14 cellular contexts compared by ENCODE assay signal in genomic region chr10:115572740-115573455, GRCh38.
DNase-seq lines count a peak whose midpoint lies in the region; ATAC-seq, FAIRE-seq and TF ChIP-seq lines count a peak whose summit lies in the region.
"Had no signal": no experiment of that assay in that cellular context is flagged by ENCODE, and none has a peak within 500 bp of the region (broad histone marks: within the 10 kb centered on the region; RNA-seq: fewer than 3 reads in every experiment).

No MANE protein-coding gene starts in this region.

- H3K27me3 ChIP-seq in keratinocyte (ENCODE audit: control insufficient read depth, extremely low read depth, insufficient read depth, low read length) = no peaks in the 10 kb centered on the region
- no peaks in the 10 kb centered on the region for H3K27me3 ChIP-seq in CD4-positive, alpha-beta T cell (ENCODE audit: control insufficient read depth, insufficient read depth, low read length)
- H3K27me3 ChIP-seq: esophagus muscularis mucosa had no signal

- intact Hi-C loops in Calu3 (cut with micrococcal nuclease; ENCODE audit: unreplicated experiment) = no loop called here
- intact Hi-C loops in CD4-positive, alpha-beta T cell (cut with DNase I, micrococcal nuclease) = no loop called here

- POLR2A ChIA-PET in CD4-positive, alpha-beta T cell (lab: Charles Lee) = no interaction called here

- H3K36me3 ChIP-seq in keratinocyte (ENCODE audit: control insufficient read depth in 2 of 2, extremely low read depth in 1 of 2, insufficient read depth in 2 of 2, low read length in 2 of 2) = no peaks in the 10 kb centered on the region
- H3K36me3 ChIP-seq: esophagus muscularis mucosa had no signal

- dilution Hi-C loops in keratinocyte (cut with MboI; ENCODE audit: extremely low pct_ligation_motif_present, low sequenced_read_pairs) = no loop called here

- no peak overlapping the region for H3K27ac ChIP-seq in keratinocyte (ENCODE audit: control insufficient read depth, insufficient read depth, low read length)
- H3K27ac ChIP-seq in CD4-positive, alpha-beta T cell (ENCODE audit: low read depth, low read length) = no peak overlapping the region
- H3K27ac ChIP-seq: esophagus muscularis mucosa, skin epidermis had no signal

- no peak overlapping the region for H3K4me3 Mint-ChIP-seq in Calu3 (ENCODE audit: low read depth, unreplicated experiment)
- H3K4me3 Mint-ChIP-seq in CD4-positive, alpha-beta T cell = no peak overlapping the region
- H3K4me3 Mint-ChIP-seq in T-helper 2 cell treated with Interferon-gamma antibody and Interleukin-4, amounts not matched to agents 5 μg/mL and 100 μg/mL, for 36 hours = no peak overlapping the region
- H3K4me3 Mint-ChIP-seq in activated T-cell treated with anti-CD3 and anti-CD28 coated beads, Interleukin-2, amount 50 U/mL, for 24 hours = no peak overlapping the region
- H3K4me3 Mint-ChIP-seq: activated CD4-positive, alpha-beta T cell treated with anti-CD3 and anti-CD28 coated beads, Interleukin-2, amount 10 ng/mL, durations not matched to agents 24 days and 14 days had no signal

- H3K4me2 ChIP-seq in keratinocyte (ENCODE audit: control insufficient read depth, extremely low read depth, insufficient read depth, low read depth, low read length) = no peak overlapping the region

- H3K9me1 ChIP-seq in keratinocyte (ENCODE audit: control insufficient read depth, extremely low read depth, insufficient read depth, low read length) = no peaks in the 10 kb centered on the region

- H3K4me1 Mint-ChIP-seq in Calu3 (ENCODE audit: low read depth, unreplicated experiment) = no peaks in the 10 kb centered on the region
- H3K4me1 Mint-ChIP-seq in CD4-positive, alpha-beta T cell (ENCODE audit: low read depth) = no peaks in the 10 kb centered on the region
- no peaks in the 10 kb centered on the region for H3K4me1 Mint-ChIP-seq in T-helper 2 cell treated with Interferon-gamma antibody and Interleukin-4, amounts not matched to agents 5 μg/mL and 100 μg/mL, for 36 hours (ENCODE audit: low read depth)
- no peaks in the 10 kb centered on the region for H3K4me1 Mint-ChIP-seq in activated T-cell treated with anti-CD3 and anti-CD28 coated beads, Interleukin-2, amount 50 U/mL, for 24 hours (ENCODE audit: low read depth)
- H3K4me1 Mint-ChIP-seq: activated CD4-positive, alpha-beta T cell treated with anti-CD3 and anti-CD28 coated beads, Interleukin-2, amount 10 ng/mL, durations not matched to agents 24 days and 14 days had no signal

- no peaks in the 10 kb centered on the region for H4K20me1 ChIP-seq in keratinocyte (ENCODE audit: control insufficient read depth, extremely low read depth, insufficient read depth, low read length)

- H3K9me3 Mint-ChIP-seq in Calu3 (ENCODE audit: low read depth, unreplicated experiment) = peaks cover 3% of the 10 kb centered on the region
- peaks cover 2% of the 10 kb centered on the region for H3K9me3 Mint-ChIP-seq in CD4-positive, alpha-beta T cell
- H3K9me3 Mint-ChIP-seq in T-helper 2 cell treated with Interferon-gamma antibody and Interleukin-4, amounts not matched to agents 5 μg/mL and 100 μg/mL, for 36 hours = no peaks in the 10 kb centered on the region
- peaks cover 5% of the 10 kb centered on the region for H3K9me3 Mint-ChIP-seq in activated T-cell treated with anti-CD3 and anti-CD28 coated beads, Interleukin-2, amount 50 U/mL, for 24 hours
- H3K9me3 Mint-ChIP-seq: activated CD4-positive, alpha-beta T cell treated with anti-CD3 and anti-CD28 coated beads, Interleukin-2, amount 10 ng/mL, durations not matched to agents 24 days and 14 days had no signal

- no peak for FAIRE-seq in keratinocyte (lab: Jason Lieb, UNC)
- FAIRE-seq: RCC 7860 had no signal

- H3K27me3 Mint-ChIP-seq in Calu3 (ENCODE audit: unreplicated experiment) = no peaks in the 10 kb centered on the region
- H3K27me3 Mint-ChIP-seq in CD4-positive, alpha-beta T cell = no peaks in the 10 kb centered on the region
- H3K27me3 Mint-ChIP-seq in T-helper 2 cell treated with Interferon-gamma antibody and Interleukin-4, amounts not matched to agents 5 μg/mL and 100 μg/mL, for 36 hours (ENCODE audit: low read depth) = no peaks in the 10 kb centered on the region
- H3K27me3 Mint-ChIP-seq in activated T-cell treated with anti-CD3 and anti-CD28 coated beads, Interleukin-2, amount 50 U/mL, for 24 hours = no peaks in the 10 kb centered on the region
- H3K27me3 Mint-ChIP-seq: activated CD4-positive, alpha-beta T cell treated with anti-CD3 and anti-CD28 coated beads, Interleukin-2, amount 10 ng/mL, durations not matched to agents 24 days and 14 days had no signal

- TF ChIP-seq CTCF in Calu3 (IDR thresholded peaks at IDR 0.05; ENCODE audit: unreplicated experiment) (no peak), keratinocyte (optimal IDR thresholded peaks at IDR 0.05 in 1 of 3, IDR thresholded peaks at IDR 0.05 in 1 of 3, conservative IDR thresholded peaks at IDR 0.05 in 1 of 3; ENCODE audit: extremely low read depth in 1 of 3, insufficient read depth in 2 of 3, low read length in 3 of 3) (peak; percentile 27 to 64 (median 50))
- TF ChIP-seq CTCF in CD4-positive, alpha-beta T cell (IDR thresholded peaks at IDR 0.05) = no peak

- no peak overlapping the region for H3K9ac ChIP-seq in keratinocyte (ENCODE audit: control insufficient read depth, extremely low read depth, insufficient read depth, low read length)

- H3K27ac Mint-ChIP-seq in Calu3 (ENCODE audit: unreplicated experiment) = no peak overlapping the region
- no peak overlapping the region for H3K27ac Mint-ChIP-seq in CD4-positive, alpha-beta T cell
- no peak overlapping the region for H3K27ac Mint-ChIP-seq in T-helper 2 cell treated with Interferon-gamma antibody and Interleukin-4, amounts not matched to agents 5 μg/mL and 100 μg/mL, for 36 hours
- no peak overlapping the region for H3K27ac Mint-ChIP-seq in activated T-cell treated with anti-CD3 and anti-CD28 coated beads, Interleukin-2, amount 50 U/mL, for 24 hours
- H3K27ac Mint-ChIP-seq: activated CD4-positive, alpha-beta T cell treated with anti-CD3 and anti-CD28 coated beads, Interleukin-2, amount 10 ng/mL, durations not matched to agents 24 days and 14 days had no signal

- no peak overlapping the region for H3K4me3 ChIP-seq in keratinocyte (ENCODE audit: control insufficient read depth in 2 of 3, extremely low read depth in 1 of 3, insufficient read depth in 2 of 3, low read depth in 1 of 3, low read length in 3 of 3)
- H3K4me3 ChIP-seq: esophagus muscularis mucosa, skin epidermis had no signal

- no peaks in the 10 kb centered on the region for H3K9me3 ChIP-seq in keratinocyte (ENCODE audit: control insufficient read depth, low read depth, low read length)
- no peaks in the 10 kb centered on the region for H3K9me3 ChIP-seq in CD4-positive, alpha-beta T cell (ENCODE audit: control insufficient read depth, low read length)
- H3K9me3 ChIP-seq: esophagus muscularis mucosa had no signal

- BruUV-seq in Calu3 (replicated peaks; lab: Mats Ljungman, UMichigan) = no TSS peak

- DNase-seq in Calu3 (peak; percentile 1), HCEC 1CT (peak; percentile 27), RPMI8226 (peak; percentile 11), keratinocyte (ENCODE audit: low read depth, low spot score) (no peak), AML-193 (lab: John Stamatoyannopoulos, UW) (no peak)
- no peak for DNase-seq in CD4-positive, alpha-beta T cell
- no peak for DNase-seq in T-helper 2 cell treated with Interferon-gamma antibody and Interleukin-4, amounts not matched to agents 5 μg/mL and 100 μg/mL, for 36 hours (ENCODE audit: low spot score)
- no peak for DNase-seq in activated T-cell treated with anti-CD3 and anti-CD28 coated beads, Interleukin-2, amount 50 U/mL, for 24 hours
- DNase-seq: activated CD4-positive, alpha-beta T cell treated with anti-CD3 and anti-CD28 coated beads, Interleukin-2, amount 10 ng/mL, durations not matched to agents 24 days and 14 days; DMS153; NCI-H1092 had no signal

- CTCF ChIA-PET in Calu3 (lab: Charles Lee) = no interaction called here
- CTCF ChIA-PET in CD4-positive, alpha-beta T cell (lab: Charles Lee) = no interaction called here

- no peak overlapping the region for H2AFZ ChIP-seq in keratinocyte (ENCODE audit: control insufficient read depth, low read length)

- H3K36me3 Mint-ChIP-seq in Calu3 (ENCODE audit: insufficient read depth, unreplicated experiment) = no peaks in the 10 kb centered on the region
- no peaks in the 10 kb centered on the region for H3K36me3 Mint-ChIP-seq in CD4-positive, alpha-beta T cell (ENCODE audit: low read depth)
- H3K36me3 Mint-ChIP-seq in T-helper 2 cell treated with Interferon-gamma antibody and Interleukin-4, amounts not matched to agents 5 μg/mL and 100 μg/mL, for 36 hours (ENCODE audit: low read depth) = no peaks in the 10 kb centered on the region
- H3K36me3 Mint-ChIP-seq in activated T-cell treated with anti-CD3 and anti-CD28 coated beads, Interleukin-2, amount 50 U/mL, for 24 hours (ENCODE audit: low read depth) = no peaks in the 10 kb centered on the region

- H3K79me2 ChIP-seq in keratinocyte (ENCODE audit: control insufficient read depth, insufficient read depth, low read length) = no peaks in the 10 kb centered on the region

- no peak for ATAC-seq in CD4-positive, alpha-beta T cell (ENCODE audit: poor library complexity)

- H3K4me1 ChIP-seq in keratinocyte (ENCODE audit: control insufficient read depth, extremely low read depth, insufficient read depth, low read length) = no peaks in the 10 kb centered on the region
- H3K4me1 ChIP-seq: esophagus muscularis mucosa had no signal

Comparison
In these comparisons a context has a peak if more than half of its experiments do, and no peak if none do; other contexts are left out.
1. DNase-seq: peak in Calu3 (single experiment), HCEC 1CT (single experiment) and RPMI8226 (single experiment); none in keratinocyte (single experiment), CD4-positive, alpha-beta T cell (0 of 10), T-helper 2 cell treated with Interferon-gamma antibody and Interleukin-4, amounts not matched to agents 5 μg/mL and 100 μg/mL, for 36 hours (single experiment), activated T-cell treated with anti-CD3 and anti-CD28 coated beads, Interleukin-2, amount 50 U/mL, for 24 hours (single experiment) and AML-193 (0 of 2).
2. CTCF ChIP-seq: peak in keratinocyte (3 of 3); none in Calu3 (single experiment) and CD4-positive, alpha-beta T cell (single experiment).